10 cellular contexts compared by ENCODE assay signal in the genomic region with DNA sequence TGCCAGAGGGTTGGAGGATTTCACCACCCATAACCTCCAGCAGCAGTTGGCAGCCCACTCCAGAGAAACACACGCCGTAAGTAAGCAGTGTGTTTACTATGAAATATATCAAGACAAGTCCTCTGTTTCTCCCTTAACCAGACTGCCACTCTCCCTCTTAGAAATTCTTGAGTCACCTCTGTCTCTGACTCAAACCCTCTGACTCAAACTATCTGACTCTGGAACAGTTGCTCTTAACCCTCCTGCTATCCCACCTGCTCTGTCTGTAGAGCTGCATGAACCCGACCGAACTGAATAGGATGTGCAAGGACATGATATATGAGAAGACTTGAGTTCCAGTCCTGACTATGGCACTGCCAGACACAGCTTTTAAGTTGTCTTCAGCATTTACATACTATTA.
DNase-seq lines count a peak whose midpoint lies in the region; ATAC-seq and TF ChIP-seq lines count a peak whose summit lies in the region.
"Had no signal": no experiment of that assay in that cellular context is flagged by ENCODE, and none has a peak within 500 bp of the region (broad histone marks: within the 10 kb centered on the region; RNA-seq: fewer than 3 reads in every experiment).

No MANE protein-coding gene starts in this region.

- in situ Hi-C loops in GM13976 (cut with MboI; ENCODE audit: low sequenced_read_pairs, unreplicated experiment) = no loop called here

- no peak overlapping the region for H3K27ac Mint-ChIP-seq in activated naive CD4-positive, alpha-beta T cell treated with anti-CD3 and anti-CD28 coated beads, Interleukin-2, amount 50 U/mL, for 24 hours

- peaks cover 3 to 29% (median 19%) of the 10 kb centered on the region in 5 donors for H3K36me3 ChIP-seq in subcutaneous abdominal adipose tissue (ENCODE audit: control insufficient read depth in 5 of 5, insufficient read depth in 5 of 5, low read length in 5 of 5)

- no peak for DNase-seq in activated naive CD4-positive, alpha-beta T cell treated with Interleukin-2 at 50 U/mL for 16 hours
- DNase-seq in fibroblast of pulmonary artery (ENCODE audit: low read depth) (peak; percentile 26), GM13976 (ENCODE audit: low spot score) (no peak), NCI-H2081 treated with DMSO at 0.1 percent for 48 hours (lab: John Stamatoyannopoulos, UW) (no peak), coronary artery (ENCODE audit: low spot score) (no peak)
- DNase-seq: NCI-H526 treated with DMSO at 0.1 percent for 48 hours had no signal

- H3K36me3 Mint-ChIP-seq in activated naive CD4-positive, alpha-beta T cell treated with anti-CD3 and anti-CD28 coated beads, Interleukin-2, amount 50 U/mL, for 24 hours = peaks cover 1% of the 10 kb centered on the region

- H3K27me3 ChIP-seq in subcutaneous abdominal adipose tissue (ENCODE audit: control insufficient read depth in 5 of 5, insufficient read depth in 4 of 5, low read length in 5 of 5) = no peaks in the 10 kb centered on the region

- H3K4me1 ChIP-seq in subcutaneous abdominal adipose tissue (ENCODE audit: control insufficient read depth in 5 of 5, insufficient read depth in 5 of 5, low read length in 5 of 5) = peaks cover 3 to 29% (median 24%) of the 10 kb centered on the region in 5 donors

- peak overlapping the region in 1 of 5 donors; percentile 32 for H3K9ac ChIP-seq in subcutaneous abdominal adipose tissue (ENCODE audit: low read length in 5 of 5)

- H3K4me3 Mint-ChIP-seq in activated naive CD4-positive, alpha-beta T cell treated with anti-CD3 and anti-CD28 coated beads, Interleukin-2, amount 50 U/mL, for 24 hours = peak overlapping the region; percentile 30

- TF ChIP-seq CTCF in fibroblast of pulmonary artery (IDR thresholded peaks at IDR 0.05; ENCODE audit: low read length, missing control alignments) (no peak), GM13976 (IDR thresholded peaks at IDR 0.05; ENCODE audit: borderline replicate concordance, control extremely low read depth, extremely low read depth, insufficient read depth, missing control alignments) (no peak), coronary artery (IDR thresholded peaks at IDR 0.05) (no peak)

- H3K4me1 Mint-ChIP-seq in activated naive CD4-positive, alpha-beta T cell treated with anti-CD3 and anti-CD28 coated beads, Interleukin-2, amount 50 U/mL, for 24 hours = peaks cover 29% of the 10 kb centered on the region

- peak overlapping the region; percentile 68 for H3K27ac ChIP-seq in subcutaneous abdominal adipose tissue (ENCODE audit: low read depth, low read length)
- no peak overlapping the region for H3K27ac ChIP-seq in coronary artery

- no peaks in the 10 kb centered on the region for H3K27me3 Mint-ChIP-seq in activated naive CD4-positive, alpha-beta T cell treated with anti-CD3 and anti-CD28 coated beads, Interleukin-2, amount 50 U/mL, for 24 hours

- ATAC-seq in SK-N-SH treated with all-trans-retinoic acid at 6 μM for 48 hours = peak; percentile 25; the same call in 2 of the 3 replicates

- no peaks in the 10 kb centered on the region for H3K9me3 ChIP-seq in subcutaneous abdominal adipose tissue (ENCODE audit: control insufficient read depth in 5 of 5, low read length in 5 of 5)

- no peaks in the 10 kb centered on the region for H3K9me3 Mint-ChIP-seq in activated naive CD4-positive, alpha-beta T cell treated with anti-CD3 and anti-CD28 coated beads, Interleukin-2, amount 50 U/mL, for 24 hours

- no peak overlapping the region for H3K4me3 ChIP-seq in fibroblast of pulmonary artery (replicated peaks; ENCODE audit: low read depth, low read length)
- no peak overlapping the region for H3K4me3 ChIP-seq in subcutaneous abdominal adipose tissue (ENCODE audit: low read depth in 1 of 5, low read length in 5 of 5)
- no peak overlapping the region for H3K4me3 ChIP-seq in coronary artery
- H3K4me3 ChIP-seq: lung had no signal

TF ChIP-seq in SK-N-SH treated with all-trans-retinoic acid at 6 μM for 48 hours, 23 proteins besides CTCF, POLR2A, EP300 and RAD21:
- TF ChIP-seq, protein P1, sequence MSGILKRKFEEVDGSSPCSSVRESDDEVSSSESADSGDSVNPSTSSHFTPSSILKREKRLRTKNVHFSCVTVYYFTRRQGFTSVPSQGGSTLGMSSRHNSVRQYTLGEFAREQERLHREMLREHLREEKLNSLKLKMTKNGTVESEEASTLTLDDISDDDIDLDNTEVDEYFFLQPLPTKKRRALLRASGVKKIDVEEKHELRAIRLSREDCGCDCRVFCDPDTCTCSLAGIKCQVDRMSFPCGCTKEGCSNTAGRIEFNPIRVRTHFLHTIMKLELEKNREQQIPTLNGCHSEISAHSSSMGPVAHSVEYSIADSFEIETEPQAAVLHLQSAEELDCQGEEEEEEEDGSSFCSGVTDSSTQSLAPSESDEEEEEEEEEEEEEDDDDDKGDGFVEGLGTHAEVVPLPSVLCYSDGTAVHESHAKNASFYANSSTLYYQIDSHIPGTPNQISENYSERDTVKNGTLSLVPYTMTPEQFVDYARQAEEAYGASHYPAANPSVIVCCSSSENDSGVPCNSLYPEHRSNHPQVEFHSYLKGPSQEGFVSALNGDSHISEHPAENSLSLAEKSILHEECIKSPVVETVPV (CRISPR knock-in tag; IDR thresholded peaks at IDR 0.05) = no peak
- TF ChIP-seq ZFP3 (CRISPR knock-in tag; IDR thresholded peaks at IDR 0.05) (no peak), PPARA (CRISPR knock-in tag; IDR thresholded peaks at IDR 0.05; ENCODE audit: borderline replicate concordance) (no peak), TCF4 (CRISPR knock-in tag; IDR thresholded peaks at IDR 0.05; ENCODE audit: borderline replicate concordance) (no peak), TOX (CRISPR knock-in tag; IDR thresholded peaks at IDR 0.05; ENCODE audit: borderline replicate concordance) (no peak), ZNF8 (CRISPR knock-in tag; IDR thresholded peaks at IDR 0.05) (no peak), ARNTL (CRISPR knock-in tag; IDR thresholded peaks at IDR 0.05; ENCODE audit: borderline replicate concordance, low read depth) (no peak), ZNF70 (CRISPR knock-in tag; IDR thresholded peaks at IDR 0.05) (no peak), GLIS3 (CRISPR knock-in tag; IDR thresholded peaks at IDR 0.05) (no peak), RARB (CRISPR knock-in tag; IDR thresholded peaks at IDR 0.05) (no peak), OSR1 (CRISPR knock-in tag; IDR thresholded peaks at IDR 0.05) (no peak), BACH2 (CRISPR knock-in tag; IDR thresholded peaks at IDR 0.05; ENCODE audit: borderline replicate concordance) (no peak), ZC3H10 (CRISPR knock-in tag; IDR thresholded peaks at IDR 0.05) (no peak), CSDC2 (CRISPR knock-in tag; IDR thresholded peaks at IDR 0.05) (no peak)
- TF ChIP-seq, protein P2, sequence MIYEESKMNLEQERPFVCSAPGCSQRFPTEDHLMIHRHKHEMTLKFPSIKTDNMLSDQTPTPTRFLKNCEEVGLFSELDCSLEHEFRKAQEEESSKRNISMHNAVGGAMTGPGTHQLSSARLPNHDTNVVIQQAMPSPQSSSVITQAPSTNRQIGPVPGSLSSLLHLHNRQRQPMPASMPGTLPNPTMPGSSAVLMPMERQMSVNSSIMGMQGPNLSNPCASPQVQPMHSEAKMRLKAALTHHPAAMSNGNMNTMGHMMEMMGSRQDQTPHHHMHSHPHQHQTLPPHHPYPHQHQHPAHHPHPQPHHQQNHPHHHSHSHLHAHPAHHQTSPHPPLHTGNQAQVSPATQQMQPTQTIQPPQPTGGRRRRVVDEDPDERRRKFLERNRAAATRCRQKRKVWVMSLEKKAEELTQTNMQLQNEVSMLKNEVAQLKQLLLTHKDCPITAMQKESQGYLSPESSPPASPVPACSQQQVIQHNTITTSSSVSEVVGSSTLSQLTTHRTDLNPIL (CRISPR knock-in tag; IDR thresholded peaks at IDR 0.05; ENCODE audit: low read depth) = no peak
TF ChIP-seq in SK-N-SH treated with all-trans-retinoic acid at 6 μM for 48 hours: peak in this region for 0.
